Comparison of ENCODE assay signal across 9 cellular contexts in genomic region chr6:108904731-108905130, GRCh38. TPM values are rescaled to one million over a fixed set of nuclear protein-coding genes. Genes with fewer than 3 reads are reported as not detected.
A peak's percentile ranks its signal among the peaks of the same experiment; 100 is the strongest.
DNase-seq lines count a peak whose midpoint lies in the region; ATAC-seq, FAIRE-seq and TF ChIP-seq lines count a peak whose summit lies in the region.
"Had no signal": no experiment of that assay in that cellular context is flagged by ENCODE, and none has a peak within 500 bp of the region (broad histone marks: within the 10 kb centered on the region; RNA-seq: fewer than 3 reads in every experiment).

No MANE protein-coding gene starts in this region.

- no peak overlapping the region for H3K4me3 Mint-ChIP-seq in endothelial cell (ENCODE audit: unreplicated experiment)

- H3K27ac Mint-ChIP-seq in endothelial cell (ENCODE audit: unreplicated experiment) = no peak overlapping the region

- no peaks in the 10 kb centered on the region for H3K79me2 ChIP-seq in Karpas-422 (ENCODE audit: low read length)

- no peaks in the 10 kb centered on the region for H4K20me1 ChIP-seq in Karpas-422 (ENCODE audit: insufficient read depth, low read depth, low read length)

- TF ChIP-seq CTCF in endothelial cell (IDR thresholded peaks at IDR 0.05; ENCODE audit: unreplicated experiment) = no peak
- no peak for TF ChIP-seq CTCF in tibial artery (IDR thresholded peaks at IDR 0.05)
- no peak for TF ChIP-seq CTCF in BE2C (IDR thresholded peaks at IDR 0.05; ENCODE audit: low read depth, low read length)

- H3K36me3 Mint-ChIP-seq in endothelial cell (ENCODE audit: low read depth, unreplicated experiment) = no peaks in the 10 kb centered on the region

- no peaks in the 10 kb centered on the region for H3K9me2 ChIP-seq in Karpas-422 (replicated peaks; ENCODE audit: insufficient read depth, low read length)

- FAIRE-seq in islet of Langerhans (lab: Jason Lieb, UNC) = peak; percentile 97

- H2AFZ ChIP-seq in Karpas-422 (ENCODE audit: low read length) = no peak overlapping the region

- H3K4me3 ChIP-seq in tibial artery (no peak overlapping the region), BE2C (ENCODE audit: low read depth, low read length) (no peak overlapping the region), Karpas-422 (ENCODE audit: low read length) (no peak overlapping the region)

- intact Hi-C loops in tibial artery (cut with DNase I; ENCODE audit: low total_unique reads) = loop anchor here (5.0 kb wide), 1 partner anchor 168 kb away; no protein-coding TSS in a partner anchor

- H3K9me3 ChIP-seq in tibial artery (no peaks in the 10 kb centered on the region), BE2C (no peaks in the 10 kb centered on the region), Karpas-422 (ENCODE audit: low read length) (no peaks in the 10 kb centered on the region)

- H3K27me3 ChIP-seq in tibial artery (no peaks in the 10 kb centered on the region), BE2C (no peaks in the 10 kb centered on the region), Karpas-422 (ENCODE audit: low read length) (no peaks in the 10 kb centered on the region)

- H3K36me3 ChIP-seq in tibial artery (peaks cover 0 to 7% (median 0%) of the 10 kb centered on the region in 3 donors), BE2C (no peaks in the 10 kb centered on the region), Karpas-422 (ENCODE audit: insufficient read depth, low read length) (no peaks in the 10 kb centered on the region)

- no peaks in the 10 kb centered on the region for H3K27me3 Mint-ChIP-seq in endothelial cell (ENCODE audit: unreplicated experiment)

- H3K4me2 ChIP-seq in Karpas-422 (ENCODE audit: low read depth, low read length, poor library complexity, severe bottlenecking) = no peak overlapping the region

- no peaks in the 10 kb centered on the region for H3K9me3 Mint-ChIP-seq in endothelial cell (ENCODE audit: unreplicated experiment)

- no peak overlapping the region for H3K27ac ChIP-seq in tibial artery
- H3K27ac ChIP-seq in Karpas-422 (ENCODE audit: low read length) = no peak overlapping the region

- no peak overlapping the region for H3K9ac ChIP-seq in Karpas-422 (ENCODE audit: low read length)

- peaks cover 15% of the 10 kb centered on the region for H3K4me1 Mint-ChIP-seq in endothelial cell (ENCODE audit: unreplicated experiment)

- ATAC-seq in GM18861 (IDR thresholded peaks at IDR 0.05; ENCODE audit: unreplicated experiment) (peak; percentile 99), GM21723 (IDR thresholded peaks at IDR 0.05; ENCODE audit: unreplicated experiment) (peak; percentile 98), HG03460 (IDR thresholded peaks at IDR 0.05; ENCODE audit: unreplicated experiment) (peak; percentile 94)

- DNase-seq in endothelial cell (ENCODE audit: low spot score) = no peak
- no peak for DNase-seq in tibial artery
- DNase-seq in BE2C = no peak
- no peak for DNase-seq in Karpas-422
- DNase-seq: EL had no signal

- H3K4me1 ChIP-seq in tibial artery = peaks cover 0 to 4% (median 0%) of the 10 kb centered on the region in 4 donors
- no peaks in the 10 kb centered on the region for H3K4me1 ChIP-seq in BE2C
- H3K4me1 ChIP-seq in Karpas-422 (ENCODE audit: low read length) = no peaks in the 10 kb centered on the region

RNA-seq across cellular contexts. Expression of gene ARMC2, which starts 56.5 kb away (rescaled TPM):
- total RNA-seq in endothelial cell (ENCODE audit: unreplicated experiment) = 6.3 TPM
- polyA plus RNA-seq in BE2C (2012; ENCODE audit: insufficient read depth, insufficient read length, low read depth) = 2.5 TPM
- total RNA-seq in Karpas-422 (2014; rRNA removed; shearing (Covaris generic); ENCODE audit: low replicate concordance) = 1.0 and 1.2 TPM in 2 replicates
